In genomic region chr11:129732926-129733325, GRCh38 we compare ENCODE assay signal across 16 cellular contexts.
"Had no signal": no experiment of that assay in that cellular context is flagged by ENCODE, and none has a peak within 500 bp of the region (broad histone marks: within the 10 kb centered on the region; RNA-seq: fewer than 3 reads in every experiment).

No MANE protein-coding gene starts in this region.

- H3K4me3 Mint-ChIP-seq: activated B cell treated with CpG ODN at 0.5 μM for 24 hours; activated T-cell treated with anti-CD3 and anti-CD28 coated beads, Interleukin-2, amount 50 U/mL, for 72 hours; nephron progenitor cell; stimulated activated naive CD8-positive, alpha-beta T cell treated with anti-CD3 and anti-CD28 coated beads, Interleukin-15, Interleukin-2, amounts not matched to agents 100 ng/mL and 50 ng/mL, for 24 hours had no signal

- H3K27ac Mint-ChIP-seq: activated B cell treated with CpG ODN at 0.5 μM for 24 hours; activated naive CD4-positive, alpha-beta T cell treated with anti-CD3 and anti-CD28 coated beads, Interleukin-2, amount 50 U/mL, for 72 hours; activated T-cell treated with anti-CD3 and anti-CD28 coated beads, Interleukin-2, amount 50 U/mL, for 72 hours; nephron progenitor cell; stimulated activated naive CD8-positive, alpha-beta T cell treated with anti-CD3 and anti-CD28 coated beads, Interleukin-15, Interleukin-2, amounts not matched to agents 100 ng/mL and 50 ng/mL, for 24 hours had no signal

- H3K36me3 Mint-ChIP-seq: activated naive CD4-positive, alpha-beta T cell treated with anti-CD3 and anti-CD28 coated beads, Interleukin-2, amount 50 U/mL, for 72 hours had no signal

- DNase-seq: activated B cell treated with CpG ODN at 0.5 μM for 24 hours; activated CD4-positive, alpha-beta T cell treated with anti-CD3 and anti-CD28 coated beads for 48 hours; activated CD8-positive, alpha-beta memory T cell treated with anti-CD3 and anti-CD28 coated beads, Interleukin-2, amount 50 U/mL, for 48 hours; activated gamma-delta T cell; activated T-cell treated with anti-CD3 and anti-CD28 coated beads, Interleukin-2, amount 50 U/mL, for 72 hours; caudate nucleus; colonic mucosa; foreskin melanocyte; nephron progenitor cell; right cardiac atrium had no signal

- H3K4me2 ChIP-seq: smooth muscle cell had no signal

- H3K27me3 ChIP-seq: colonic mucosa had no signal

- H3K27ac ChIP-seq: colonic mucosa, prostate gland, suprapubic skin had no signal

- H3K4me1 Mint-ChIP-seq: activated B cell treated with CpG ODN at 0.5 μM for 24 hours had no signal

- H3K4me1 ChIP-seq: colonic mucosa, prostate gland had no signal

- H3K4me3 ChIP-seq: colonic mucosa, prostate gland, smooth muscle cell, suprapubic skin had no signal

- H3K9me3 Mint-ChIP-seq: activated B cell treated with CpG ODN at 0.5 μM for 24 hours; activated naive CD4-positive, alpha-beta T cell treated with anti-CD3 and anti-CD28 coated beads, Interleukin-2, amount 50 U/mL, for 72 hours; activated T-cell treated with anti-CD3 and anti-CD28 coated beads, Interleukin-2, amount 50 U/mL, for 72 hours; stimulated activated naive CD8-positive, alpha-beta T cell treated with anti-CD3 and anti-CD28 coated beads, Interleukin-15, Interleukin-2, amounts not matched to agents 100 ng/mL and 50 ng/mL, for 24 hours had no signal

- ATAC-seq: activated naive CD4-positive, alpha-beta T cell treated with anti-CD3 and anti-CD28 coated beads, Interleukin-2, amount 50 U/mL, for 72 hours; activated T-cell treated with anti-CD3 and anti-CD28 coated beads, Interleukin-2, amount 50 U/mL, for 72 hours; right cardiac atrium had no signal

- H3K36me3 ChIP-seq: colonic mucosa, prostate gland, suprapubic skin had no signal

- FAIRE-seq: TTC549 had no signal

- H3K9me3 ChIP-seq: colonic mucosa, prostate gland, suprapubic skin had no signal
